2 cellular contexts compared by ENCODE assay signal in the genomic region with DNA sequence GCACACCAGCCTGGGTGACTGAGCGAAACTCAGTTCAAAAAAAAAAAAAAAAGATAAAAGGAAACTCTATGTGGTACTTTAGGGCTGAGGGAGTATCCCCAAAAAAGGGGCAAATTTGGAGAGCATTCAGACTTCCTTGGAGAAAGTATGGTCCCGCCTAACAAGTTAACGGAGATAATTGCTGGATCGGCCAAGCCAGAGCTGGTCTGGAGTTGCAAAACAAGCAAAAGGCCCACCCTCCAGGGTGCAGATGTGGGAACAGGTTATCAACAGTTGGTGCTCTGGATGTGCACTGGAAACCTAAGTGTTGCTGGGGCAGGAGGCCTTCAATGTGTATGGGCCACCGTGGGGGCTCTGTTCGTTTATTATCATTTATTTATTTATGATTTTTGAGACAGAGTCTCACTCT.
TF ChIP-seq lines count a peak whose summit lies in the region.

No MANE protein-coding gene starts in this region.

TF ChIP-seq in A549, 52 proteins besides CTCF, POLR2A, EP300 and RAD21:
- TF ChIP-seq, protein P1, sequence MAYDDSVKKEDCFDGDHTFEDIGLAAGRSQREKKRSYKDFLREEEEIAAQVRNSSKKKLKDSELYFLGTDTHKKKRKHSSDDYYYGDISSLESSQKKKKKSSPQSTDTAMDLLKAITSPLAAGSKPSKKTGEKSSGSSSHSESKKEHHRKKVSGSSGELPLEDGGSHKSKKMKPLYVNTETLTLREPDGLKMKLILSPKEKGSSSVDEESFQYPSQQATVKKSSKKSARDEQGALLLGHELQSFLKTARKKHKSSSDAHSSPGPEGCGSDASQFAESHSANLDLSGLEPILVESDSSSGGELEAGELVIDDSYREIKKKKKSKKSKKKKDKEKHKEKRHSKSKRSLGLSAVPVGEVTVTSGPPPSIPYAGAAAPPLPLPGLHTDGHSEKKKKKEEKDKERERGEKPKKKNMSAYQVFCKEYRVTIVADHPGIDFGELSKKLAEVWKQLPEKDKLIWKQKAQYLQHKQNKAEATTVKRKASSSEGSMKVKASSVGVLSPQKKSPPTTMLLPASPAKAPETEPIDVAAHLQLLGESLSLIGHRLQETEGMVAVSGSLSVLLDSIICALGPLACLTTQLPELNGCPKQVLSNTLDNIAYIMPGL (CRISPR knock-in tag; IDR thresholded peaks at IDR 0.05; ENCODE audit: borderline replicate concordance), result no peak
- TF ChIP-seq POLR2AphosphoS2 (conservative IDR thresholded peaks at IDR 0.05; ENCODE audit: low read length), result no peak
- TF ChIP-seq FOSB (CRISPR knock-in tag; IDR thresholded peaks at IDR 0.05), result 0 out of 2 replicates have a peak, but pooled peaks have one; percentile 12
- no peak for TF ChIP-seq HOXB13 (CRISPR knock-in tag; IDR thresholded peaks at IDR 0.05; ENCODE audit: low read depth)
- TF ChIP-seq, protein P2, sequence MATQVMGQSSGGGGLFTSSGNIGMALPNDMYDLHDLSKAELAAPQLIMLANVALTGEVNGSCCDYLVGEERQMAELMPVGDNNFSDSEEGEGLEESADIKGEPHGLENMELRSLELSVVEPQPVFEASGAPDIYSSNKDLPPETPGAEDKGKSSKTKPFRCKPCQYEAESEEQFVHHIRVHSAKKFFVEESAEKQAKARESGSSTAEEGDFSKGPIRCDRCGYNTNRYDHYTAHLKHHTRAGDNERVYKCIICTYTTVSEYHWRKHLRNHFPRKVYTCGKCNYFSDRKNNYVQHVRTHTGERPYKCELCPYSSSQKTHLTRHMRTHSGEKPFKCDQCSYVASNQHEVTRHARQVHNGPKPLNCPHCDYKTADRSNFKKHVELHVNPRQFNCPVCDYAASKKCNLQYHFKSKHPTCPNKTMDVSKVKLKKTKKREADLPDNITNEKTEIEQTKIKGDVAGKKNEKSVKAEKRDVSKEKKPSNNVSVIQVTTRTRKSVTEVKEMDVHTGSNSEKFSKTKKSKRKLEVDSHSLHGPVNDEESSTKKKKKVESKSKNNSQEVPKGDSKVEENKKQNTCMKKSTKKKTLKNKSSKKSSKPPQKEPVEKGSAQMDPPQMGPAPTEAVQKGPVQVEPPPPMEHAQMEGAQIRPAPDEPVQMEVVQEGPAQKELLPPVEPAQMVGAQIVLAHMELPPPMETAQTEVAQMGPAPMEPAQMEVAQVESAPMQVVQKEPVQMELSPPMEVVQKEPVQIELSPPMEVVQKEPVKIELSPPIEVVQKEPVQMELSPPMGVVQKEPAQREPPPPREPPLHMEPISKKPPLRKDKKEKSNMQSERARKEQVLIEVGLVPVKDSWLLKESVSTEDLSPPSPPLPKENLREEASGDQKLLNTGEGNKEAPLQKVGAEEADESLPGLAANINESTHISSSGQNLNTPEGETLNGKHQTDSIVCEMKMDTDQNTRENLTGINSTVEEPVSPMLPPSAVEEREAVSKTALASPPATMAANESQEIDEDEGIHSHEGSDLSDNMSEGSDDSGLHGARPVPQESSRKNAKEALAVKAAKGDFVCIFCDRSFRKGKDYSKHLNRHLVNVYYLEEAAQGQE (IDR thresholded peaks at IDR 0.05), result 0 out of 2 replicates have a peak, but pooled peaks have one; percentile 7
- TF ChIP-seq RARB (CRISPR knock-in tag; IDR thresholded peaks at IDR 0.05), result no peak
- no peak for TF ChIP-seq TFCP2L1 (CRISPR knock-in tag; IDR thresholded peaks at IDR 0.05)

TF ChIP-seq in K562, 482 proteins besides CTCF, POLR2A, EP300 and RAD21:
- no peak for TF ChIP-seq ZSCAN32 (CRISPR knock-in tag; IDR thresholded peaks at IDR 0.05)
- TF ChIP-seq, protein P3, sequence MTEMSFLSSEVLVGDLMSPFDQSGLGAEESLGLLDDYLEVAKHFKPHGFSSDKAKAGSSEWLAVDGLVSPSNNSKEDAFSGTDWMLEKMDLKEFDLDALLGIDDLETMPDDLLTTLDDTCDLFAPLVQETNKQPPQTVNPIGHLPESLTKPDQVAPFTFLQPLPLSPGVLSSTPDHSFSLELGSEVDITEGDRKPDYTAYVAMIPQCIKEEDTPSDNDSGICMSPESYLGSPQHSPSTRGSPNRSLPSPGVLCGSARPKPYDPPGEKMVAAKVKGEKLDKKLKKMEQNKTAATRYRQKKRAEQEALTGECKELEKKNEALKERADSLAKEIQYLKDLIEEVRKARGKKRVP (CRISPR knock-in tag; IDR thresholded peaks at IDR 0.05), result no peak
- no peak for TF ChIP-seq ARID1B (IDR thresholded peaks at IDR 0.05)
- TF ChIP-seq FIP1L1 (IDR thresholded peaks at IDR 0.05; ENCODE audit: low read depth, low read length, poor library complexity, severe bottlenecking), result no peak
- TF ChIP-seq POU5F1 (IDR thresholded peaks at IDR 0.05; ENCODE audit: borderline replicate concordance, low read depth, low read length, partially characterized antibody), result no peak
- TF ChIP-seq, protein P4, sequence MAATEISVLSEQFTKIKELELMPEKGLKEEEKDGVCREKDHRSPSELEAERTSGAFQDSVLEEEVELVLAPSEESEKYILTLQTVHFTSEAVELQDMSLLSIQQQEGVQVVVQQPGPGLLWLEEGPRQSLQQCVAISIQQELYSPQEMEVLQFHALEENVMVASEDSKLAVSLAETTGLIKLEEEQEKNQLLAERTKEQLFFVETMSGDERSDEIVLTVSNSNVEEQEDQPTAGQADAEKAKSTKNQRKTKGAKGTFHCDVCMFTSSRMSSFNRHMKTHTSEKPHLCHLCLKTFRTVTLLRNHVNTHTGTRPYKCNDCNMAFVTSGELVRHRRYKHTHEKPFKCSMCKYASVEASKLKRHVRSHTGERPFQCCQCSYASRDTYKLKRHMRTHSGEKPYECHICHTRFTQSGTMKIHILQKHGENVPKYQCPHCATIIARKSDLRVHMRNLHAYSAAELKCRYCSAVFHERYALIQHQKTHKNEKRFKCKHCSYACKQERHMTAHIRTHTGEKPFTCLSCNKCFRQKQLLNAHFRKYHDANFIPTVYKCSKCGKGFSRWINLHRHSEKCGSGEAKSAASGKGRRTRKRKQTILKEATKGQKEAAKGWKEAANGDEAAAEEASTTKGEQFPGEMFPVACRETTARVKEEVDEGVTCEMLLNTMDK (IDR thresholded peaks at IDR 0.05; ENCODE audit: borderline replicate concordance, insufficient read depth, low read depth, low read length, poor library complexity, severe bottlenecking), result no peak
- TF ChIP-seq, protein P5, sequence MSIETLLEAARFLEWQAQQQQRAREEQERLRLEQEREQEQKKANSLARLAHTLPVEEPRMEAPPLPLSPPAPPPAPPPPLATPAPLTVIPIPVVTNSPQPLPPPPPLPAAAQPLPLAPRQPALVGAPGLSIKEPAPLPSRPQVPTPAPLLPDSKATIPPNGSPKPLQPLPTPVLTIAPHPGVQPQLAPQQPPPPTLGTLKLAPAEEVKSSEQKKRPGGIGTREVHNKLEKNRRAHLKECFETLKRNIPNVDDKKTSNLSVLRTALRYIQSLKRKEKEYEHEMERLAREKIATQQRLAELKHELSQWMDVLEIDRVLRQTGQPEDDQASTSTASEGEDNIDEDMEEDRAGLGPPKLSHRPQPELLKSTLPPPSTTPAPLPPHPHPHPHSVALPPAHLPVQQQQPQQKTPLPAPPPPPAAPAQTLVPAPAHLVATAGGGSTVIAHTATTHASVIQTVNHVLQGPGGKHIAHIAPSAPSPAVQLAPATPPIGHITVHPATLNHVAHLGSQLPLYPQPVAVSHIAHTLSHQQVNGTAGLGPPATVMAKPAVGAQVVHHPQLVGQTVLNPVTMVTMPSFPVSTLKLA (conservative IDR thresholded peaks at IDR 0.05), result no peak
- no peak for TF ChIP-seq NR2C2 (CRISPR knock-in tag; IDR thresholded peaks at IDR 0.05)
- TF ChIP-seq NR2C2 (tag; IDR thresholded peaks at IDR 0.05), result no peak
- TF ChIP-seq, protein P6, sequence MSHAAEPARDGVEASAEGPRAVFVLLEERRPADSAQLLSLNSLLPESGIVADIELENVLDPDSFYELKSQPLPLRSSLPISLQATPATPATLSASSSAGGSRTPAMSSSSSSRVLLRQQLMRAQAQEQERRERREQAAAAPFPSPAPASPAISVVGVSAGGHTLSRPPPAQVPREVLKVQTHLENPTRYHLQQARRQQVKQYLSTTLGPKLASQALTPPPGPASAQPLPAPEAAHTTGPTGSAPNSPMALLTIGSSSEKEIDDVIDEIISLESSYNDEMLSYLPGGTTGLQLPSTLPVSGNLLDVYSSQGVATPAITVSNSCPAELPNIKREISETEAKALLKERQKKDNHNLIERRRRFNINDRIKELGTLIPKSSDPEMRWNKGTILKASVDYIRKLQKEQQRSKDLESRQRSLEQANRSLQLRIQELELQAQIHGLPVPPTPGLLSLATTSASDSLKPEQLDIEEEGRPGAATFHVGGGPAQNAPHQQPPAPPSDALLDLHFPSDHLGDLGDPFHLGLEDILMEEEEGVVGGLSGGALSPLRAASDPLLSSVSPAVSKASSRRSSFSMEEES (CRISPR knock-in tag; IDR thresholded peaks at IDR 0.05), result no peak
- TF ChIP-seq GTF2F1 (IDR thresholded peaks at IDR 0.05; ENCODE audit: low read depth, low read length), result no peak
- TF ChIP-seq, protein P7, sequence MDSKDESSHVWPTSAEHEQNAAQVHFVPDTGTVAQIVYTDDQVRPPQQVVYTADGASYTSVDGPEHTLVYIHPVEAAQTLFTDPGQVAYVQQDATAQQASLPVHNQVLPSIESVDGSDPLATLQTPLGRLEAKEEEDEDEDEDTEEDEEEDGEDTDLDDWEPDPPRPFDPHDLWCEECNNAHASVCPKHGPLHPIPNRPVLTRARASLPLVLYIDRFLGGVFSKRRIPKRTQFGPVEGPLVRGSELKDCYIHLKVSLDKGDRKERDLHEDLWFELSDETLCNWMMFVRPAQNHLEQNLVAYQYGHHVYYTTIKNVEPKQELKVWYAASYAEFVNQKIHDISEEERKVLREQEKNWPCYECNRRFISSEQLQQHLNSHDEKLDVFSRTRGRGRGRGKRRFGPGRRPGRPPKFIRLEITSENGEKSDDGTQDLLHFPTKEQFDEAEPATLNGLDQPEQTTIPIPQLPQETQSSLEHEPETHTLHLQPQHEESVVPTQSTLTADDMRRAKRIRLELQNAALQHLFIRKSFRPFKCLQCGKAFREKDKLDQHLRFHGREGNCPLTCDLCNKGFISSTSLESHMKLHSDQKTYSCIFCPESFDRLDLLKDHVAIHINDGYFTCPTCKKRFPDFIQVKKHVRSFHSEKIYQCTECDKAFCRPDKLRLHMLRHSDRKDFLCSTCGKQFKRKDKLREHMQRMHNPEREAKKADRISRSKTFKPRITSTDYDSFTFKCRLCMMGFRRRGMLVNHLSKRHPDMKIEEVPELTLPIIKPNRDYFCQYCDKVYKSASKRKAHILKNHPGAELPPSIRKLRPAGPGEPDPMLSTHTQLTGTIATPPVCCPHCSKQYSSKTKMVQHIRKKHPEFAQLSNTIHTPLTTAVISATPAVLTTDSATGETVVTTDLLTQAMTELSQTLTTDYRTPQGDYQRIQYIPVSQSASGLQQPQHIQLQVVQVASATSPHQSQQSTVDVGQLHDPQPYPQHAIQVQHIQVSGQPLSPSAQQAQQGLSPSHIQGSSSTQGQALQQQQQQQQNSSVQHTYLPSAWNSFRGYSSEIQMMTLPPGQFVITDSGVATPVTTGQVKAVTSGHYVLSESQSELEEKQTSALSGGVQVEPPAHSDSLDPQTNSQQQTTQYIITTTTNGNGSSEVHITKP (IDR thresholded peaks at IDR 0.05; ENCODE audit: partially characterized antibody), result peak; percentile 70
- peak; percentile 37; the same call in 1 of the 2 replicates for TF ChIP-seq ZNF384 (IDR thresholded peaks at IDR 0.05; ENCODE audit: low read depth, low read length)
